Comparison of ENCODE assay signal across 10 cellular contexts in genomic region chr17:45353047-45353446, GRCh38.
DNase-seq lines count a peak whose midpoint lies in the region.
"Had no signal": no experiment of that assay in that cellular context is flagged by ENCODE, and none has a peak within 500 bp of the region (broad histone marks: within the 10 kb centered on the region; RNA-seq: fewer than 3 reads in every experiment).

No MANE protein-coding gene starts in this region.

- H3K9me3 Mint-ChIP-seq in stimulated activated naive CD8-positive, alpha-beta T cell treated with anti-CD3 and anti-CD28 coated beads, Interleukin-15, Interleukin-2, amounts not matched to agents 100 ng/mL and 50 ng/mL, for 24 hours = peaks cover 13% of the 10 kb centered on the region

- peak; percentile 16 to 22 for DNase-seq in activated CD4-positive, alpha-beta T cell treated with anti-CD3 and anti-CD28 coated beads for 24 hours (ENCODE audit: low read depth in 2 of 2)
- DNase-seq in activated CD4-positive, alpha-beta T cell treated with anti-CD3 and anti-CD28 coated beads, Interleukin-2, amount 50 U/mL, for 1 hour = no peak
- peak; percentile 28 for DNase-seq in UCSD-AML1 (lab: John Stamatoyannopoulos, UW; ENCODE audit: unreplicated experiment)
- DNase-seq in islet precursor cell = peak; percentile 29
- DNase-seq in NAMALWA (ENCODE audit: low spot score) = no peak
- no peak for DNase-seq in NCI-H1092 (lab: John Stamatoyannopoulos, UW)
- DNase-seq in NCI-H748 treated with DMSO at 0.1 percent for 48 hours (lab: John Stamatoyannopoulos, UW) = no peak
- DNase-seq: heart right ventricle, NCI-H446 treated with DMSO at 0.1 percent for 48 hours had no signal

- H3K27ac Mint-ChIP-seq in stimulated activated naive CD8-positive, alpha-beta T cell treated with anti-CD3 and anti-CD28 coated beads, Interleukin-15, Interleukin-2, amounts not matched to agents 100 ng/mL and 50 ng/mL, for 24 hours = peak overlapping the region; percentile 67

- peaks cover 37% of the 10 kb centered on the region for H3K4me1 Mint-ChIP-seq in stimulated activated naive CD8-positive, alpha-beta T cell treated with anti-CD3 and anti-CD28 coated beads, Interleukin-15, Interleukin-2, amounts not matched to agents 100 ng/mL and 50 ng/mL, for 24 hours (ENCODE audit: low read depth)

- peak overlapping the region; percentile 57 for H3K4me3 Mint-ChIP-seq in stimulated activated naive CD8-positive, alpha-beta T cell treated with anti-CD3 and anti-CD28 coated beads, Interleukin-15, Interleukin-2, amounts not matched to agents 100 ng/mL and 50 ng/mL, for 24 hours

- H3K27me3 Mint-ChIP-seq in stimulated activated naive CD8-positive, alpha-beta T cell treated with anti-CD3 and anti-CD28 coated beads, Interleukin-15, Interleukin-2, amounts not matched to agents 100 ng/mL and 50 ng/mL, for 24 hours = peaks cover 16% of the 10 kb centered on the region

- H3K36me3 Mint-ChIP-seq in stimulated activated naive CD8-positive, alpha-beta T cell treated with anti-CD3 and anti-CD28 coated beads, Interleukin-15, Interleukin-2, amounts not matched to agents 100 ng/mL and 50 ng/mL, for 24 hours (ENCODE audit: low read depth) = peaks cover 7% of the 10 kb centered on the region

Comparison
In these comparisons a context has a peak if more than half of its experiments do, and no peak if none do; other contexts are left out.
1. DNase-seq: peak in activated CD4-positive, alpha-beta T cell treated with anti-CD3 and anti-CD28 coated beads for 24 hours (2 of 2), UCSD-AML1 (single experiment) and islet precursor cell (single experiment); none in activated CD4-positive, alpha-beta T cell treated with anti-CD3 and anti-CD28 coated beads, Interleukin-2, amount 50 U/mL, for 1 hour (single experiment), NAMALWA (single experiment), NCI-H1092 (single experiment) and NCI-H748 treated with DMSO at 0.1 percent for 48 hours (single experiment).